In genomic region chr9:20702565-20702964, GRCh38 we compare ENCODE assay signal across 16 cellular contexts. TPM values are rescaled to one million over a fixed set of nuclear protein-coding genes. Genes with fewer than 3 reads are reported as not detected.
DNase-seq lines count a peak whose midpoint lies in the region; ATAC-seq and TF ChIP-seq lines count a peak whose summit lies in the region.
"Had no signal": no experiment of that assay in that cellular context is flagged by ENCODE, and none has a peak within 500 bp of the region (broad histone marks: within the 10 kb centered on the region; RNA-seq: fewer than 3 reads in every experiment).

No MANE protein-coding gene starts in this region.

- H3K4me1 ChIP-seq in mesenchymal stem cell (ENCODE audit: control insufficient read depth, insufficient read depth, low read depth, low read length) = peaks cover 7% of the 10 kb centered on the region
- H3K4me1 ChIP-seq in thyroid gland = peaks cover 9 to 36% of the 10 kb centered on the region in 2 donors
- H3K4me1 ChIP-seq in suprapubic skin = peaks cover 7% of the 10 kb centered on the region
- H3K4me1 ChIP-seq: BLaER1 treated with 17β-estradiol and CSF1 and Interleukin-3, amounts not matched to agents 10 nM and 100 nM had no signal

- H2BK5ac ChIP-seq in mesenchymal stem cell (ENCODE audit: low read depth, low read length, poor library complexity, severe bottlenecking) = no peak overlapping the region

- peak overlapping the region; percentile 54 for H3K4me2 ChIP-seq in mesenchymal stem cell (ENCODE audit: low read length, poor library complexity, severe bottlenecking)
- H3K4me2 ChIP-seq: BLaER1 treated with 17β-estradiol and CSF1 and Interleukin-3, amounts not matched to agents 10 nM and 100 nM; GM23338 had no signal

- peak overlapping the region; percentile 81 for H3K27ac ChIP-seq in VCaP
- H3K27ac ChIP-seq in mesenchymal stem cell (ENCODE audit: low read length, poor library complexity, severe bottlenecking) = peak overlapping the region; percentile 56
- H3K27ac ChIP-seq in thyroid gland = peak overlapping the region; percentile 23 to 79 (median 26)
- H3K27ac ChIP-seq in suprapubic skin = no peak overlapping the region
- H3K27ac ChIP-seq: BLaER1 treated with 17β-estradiol and CSF1 and Interleukin-3, amounts not matched to agents 10 nM and 100 nM had no signal

- no peak overlapping the region for H3K4me3 Mint-ChIP-seq in T-helper 2 cell treated with Interferon-gamma antibody and Interleukin-4, amounts not matched to agents 5 μg/mL and 100 μg/mL, for 36 hours
- H3K4me3 Mint-ChIP-seq: CD4-positive, CD25-positive, alpha-beta regulatory T cell; GM23338 had no signal

- H2BK15ac ChIP-seq in mesenchymal stem cell (ENCODE audit: low read depth, poor library complexity, severe bottlenecking) = no peak overlapping the region

- H3K9me3 Mint-ChIP-seq in T-helper 2 cell treated with Interferon-gamma antibody and Interleukin-4, amounts not matched to agents 5 μg/mL and 100 μg/mL, for 36 hours = no peaks in the 10 kb centered on the region
- H3K9me3 Mint-ChIP-seq: CD4-positive, CD25-positive, alpha-beta regulatory T cell; GM23338 had no signal

- no peak overlapping the region for H3K4me3 ChIP-seq in mesenchymal stem cell (ENCODE audit: insufficient read depth in 1 of 2, low read depth in 1 of 2, low read length in 2 of 2)
- H3K4me3 ChIP-seq in thyroid gland (replicated peaks in 1 of 3) = no peak overlapping the region
- H3K4me3 ChIP-seq in suprapubic skin = no peak overlapping the region
- H3K4me3 ChIP-seq: BLaER1 treated with 17β-estradiol and CSF1 and Interleukin-3, amounts not matched to agents 10 nM and 100 nM; GM23338 had no signal

- H2BK12ac ChIP-seq in mesenchymal stem cell (ENCODE audit: low read length in 2 of 2) = no peak overlapping the region

- H3K9ac ChIP-seq in mesenchymal stem cell (ENCODE audit: low read length) = no peak overlapping the region
- H3K9ac ChIP-seq: BLaER1 treated with 17β-estradiol and CSF1 and Interleukin-3, amounts not matched to agents 10 nM and 100 nM had no signal

- intact Hi-C loops in thyroid gland (cut with DNase I) = no loop called here

- no peak overlapping the region for H3K14ac ChIP-seq in mesenchymal stem cell (ENCODE audit: low read length in 2 of 2)

- H3K23ac ChIP-seq in mesenchymal stem cell (ENCODE audit: low read length in 2 of 2) = no peak overlapping the region

- no peak overlapping the region for H4K91ac ChIP-seq in mesenchymal stem cell (ENCODE audit: low read length)

- H2AFZ ChIP-seq in mesenchymal stem cell (ENCODE audit: low read depth, low read length) = no peak overlapping the region
- H2AFZ ChIP-seq: GM23338 had no signal

- H2BK120ac ChIP-seq in mesenchymal stem cell (ENCODE audit: low read depth, low read length) = no peak overlapping the region

- peaks cover 2% of the 10 kb centered on the region for H3K36me3 Mint-ChIP-seq in T-helper 2 cell treated with Interferon-gamma antibody and Interleukin-4, amounts not matched to agents 5 μg/mL and 100 μg/mL, for 36 hours (ENCODE audit: low read depth)

- no peak overlapping the region for H3K4ac ChIP-seq in mesenchymal stem cell (ENCODE audit: low read depth in 1 of 2, low read length in 2 of 2)

- H3K27me3 ChIP-seq in mesenchymal stem cell (ENCODE audit: control insufficient read depth in 1 of 2, insufficient read depth in 1 of 2, low read length in 2 of 2) (no peaks in the 10 kb centered on the region), thyroid gland (no peaks in the 10 kb centered on the region), suprapubic skin (no peaks in the 10 kb centered on the region)
- H3K27me3 ChIP-seq: BLaER1 treated with 17β-estradiol and CSF1 and Interleukin-3, amounts not matched to agents 10 nM and 100 nM had no signal

- TF ChIP-seq POLR2A in thyroid gland (IDR thresholded peaks at IDR 0.05) (no peak), suprapubic skin (IDR thresholded peaks at IDR 0.05) (no peak)

- no peak for TF ChIP-seq CTCF in VCaP (conservative IDR thresholded peaks at IDR 0.05)
- TF ChIP-seq CTCF in thyroid gland (IDR thresholded peaks at IDR 0.05) = no peak
- no peak for TF ChIP-seq CTCF in suprapubic skin (IDR thresholded peaks at IDR 0.05)

- H3K27ac Mint-ChIP-seq in T-helper 2 cell treated with Interferon-gamma antibody and Interleukin-4, amounts not matched to agents 5 μg/mL and 100 μg/mL, for 36 hours = no peak overlapping the region

- DNase-seq in kidney glomerular epithelial cell (lab: John Stamatoyannopoulos, UW) = peak; percentile 45
- no peak for DNase-seq in mesenchymal stem cell
- no peak for DNase-seq in thyroid gland
- DNase-seq in suprapubic skin (ENCODE audit: low spot score in 2 of 2) = no peak
- DNase-seq in T-helper 2 cell treated with Interferon-gamma antibody and Interleukin-4, amounts not matched to agents 5 μg/mL and 100 μg/mL, for 36 hours (ENCODE audit: low spot score) = no peak
- DNase-seq: AML-193; Calu3; CD4-positive, CD25-positive, alpha-beta regulatory T cell; DMS 273 treated with DMSO at 0.1 percent for 48 hours; EL; H7 had no signal

- H3K9me3 ChIP-seq in mesenchymal stem cell (ENCODE audit: control insufficient read depth, low read length) (no peaks in the 10 kb centered on the region), thyroid gland (no peaks in the 10 kb centered on the region), suprapubic skin (no peaks in the 10 kb centered on the region)
- H3K9me3 ChIP-seq: BLaER1 treated with 17β-estradiol and CSF1 and Interleukin-3, amounts not matched to agents 10 nM and 100 nM had no signal

- no peak overlapping the region for H2AK5ac ChIP-seq in mesenchymal stem cell (ENCODE audit: low read length, severe bottlenecking)

- 89% methylated on average over 3 of the region's 4 CpGs for WGBS in mesenchymal stem cell
- WGBS in thyroid gland, 2 donors = 68 to 69% methylated on average over 4 of the region's 4 CpGs
- WGBS in suprapubic skin = 58% methylated on average over 4 of the region's 4 CpGs

- H4K8ac ChIP-seq in mesenchymal stem cell (ENCODE audit: low read length) = no peak overlapping the region

- no peaks in the 10 kb centered on the region for H3K27me3 Mint-ChIP-seq in T-helper 2 cell treated with Interferon-gamma antibody and Interleukin-4, amounts not matched to agents 5 μg/mL and 100 μg/mL, for 36 hours (ENCODE audit: low read depth)
- H3K27me3 Mint-ChIP-seq: CD4-positive, CD25-positive, alpha-beta regulatory T cell had no signal

- no peak for TF ChIP-seq EP300 in suprapubic skin (IDR thresholded peaks at IDR 0.05)

- H3K79me1 ChIP-seq in mesenchymal stem cell (replicated peaks; ENCODE audit: low read length, poor library complexity, severe bottlenecking) = peaks cover 8% of the 10 kb centered on the region

- peaks cover 4% of the 10 kb centered on the region for H3K4me1 Mint-ChIP-seq in T-helper 2 cell treated with Interferon-gamma antibody and Interleukin-4, amounts not matched to agents 5 μg/mL and 100 μg/mL, for 36 hours (ENCODE audit: low read depth)

- H3K36me3 ChIP-seq in mesenchymal stem cell (ENCODE audit: control insufficient read depth in 1 of 2, insufficient read depth in 2 of 2, low read depth in 1 of 2, low read length in 2 of 2) (no peaks in the 10 kb centered on the region), thyroid gland (no peaks in the 10 kb centered on the region), suprapubic skin (no peaks in the 10 kb centered on the region)
- H3K36me3 ChIP-seq: BLaER1 treated with 17β-estradiol and CSF1 and Interleukin-3, amounts not matched to agents 10 nM and 100 nM had no signal

- H3K18ac ChIP-seq in mesenchymal stem cell (ENCODE audit: low read depth in 1 of 2, low read length in 2 of 2) = no peak overlapping the region

- no peak for ATAC-seq in HG03097 (IDR thresholded peaks at IDR 0.05; ENCODE audit: low FRiP score, unreplicated experiment)
- ATAC-seq: GM23338, HepG2 had no signal

RNA-seq across cellular contexts. Expression of gene FOCAD, which starts 18.5 kb away (rescaled TPM):
- 16.0 TPM for polyA plus RNA-seq in mesenchymal stem cell (2013, experiment 1 of 2)
- 16.2 TPM for polyA plus RNA-seq in mesenchymal stem cell (2013, experiment 2 of 2)
- 100 to 1,000 TPM in 1 of 4 donors, 10 to 100 TPM in 3; 49.3 to 139 (median 92.8) TPM for total RNA-seq in thyroid gland
- total RNA-seq in suprapubic skin = 10 to 100 TPM; 24.0 to 64.5 (median 33.1) TPM
